17 cellular contexts compared by ENCODE assay signal in the genomic region with DNA sequence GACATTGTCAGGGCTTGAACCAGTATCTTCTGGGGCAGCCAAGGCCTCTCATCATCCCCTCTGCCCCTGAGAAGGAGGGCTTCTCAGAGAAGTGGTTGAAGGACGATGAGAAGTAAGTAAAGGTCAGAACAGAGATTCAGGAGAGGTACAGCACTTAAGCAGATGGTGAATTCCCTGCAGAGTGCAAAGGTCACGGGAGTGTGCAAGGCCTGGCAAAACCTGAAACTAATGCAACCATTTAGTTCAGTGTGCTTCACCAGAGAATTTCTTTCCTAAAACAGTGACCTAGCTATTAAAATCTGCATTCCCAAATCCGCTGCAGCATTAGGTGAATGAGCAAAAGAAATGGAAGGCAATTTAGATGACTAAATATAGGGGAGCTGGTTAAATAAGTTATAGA. TPM values are rescaled to one million over a fixed set of nuclear protein-coding genes. Genes with fewer than 3 reads are reported as not detected.
DNase-seq lines count a peak whose midpoint lies in the region; ATAC-seq and TF ChIP-seq lines count a peak whose summit lies in the region.
"Had no signal": no experiment of that assay in that cellular context is flagged by ENCODE, and none has a peak within 500 bp of the region (broad histone marks: within the 10 kb centered on the region; RNA-seq: fewer than 3 reads in every experiment).

No MANE protein-coding gene starts in this region.

- H3K27me3 Mint-ChIP-seq in activated T-cell treated with anti-CD3 and anti-CD28 coated beads, Interleukin-2, amount 50 U/mL, for 72 hours (ENCODE audit: low read depth) = no peaks in the 10 kb centered on the region
- no peaks in the 10 kb centered on the region for H3K27me3 Mint-ChIP-seq in activated T-helper 17 cell treated with anti-CD3 and anti-CD28 coated beads, Interleukin-2, amount 50 U/mL, for 72 hours
- no peaks in the 10 kb centered on the region for H3K27me3 Mint-ChIP-seq in stimulated activated naive CD8-positive, alpha-beta T cell treated with anti-CD3 and anti-CD28 coated beads, Interleukin-15, amount 100 ng/mL, for 72 hours

- H3K27me3 ChIP-seq in right lobe of liver = no peaks in the 10 kb centered on the region
- H3K27me3 ChIP-seq: SJSA1 had no signal

- no peak for DNase-seq in activated T-cell treated with anti-CD3 and anti-CD28 coated beads, Interleukin-2, amount 50 U/mL, for 72 hours
- DNase-seq in activated T-cell treated with anti-CD3 and anti-CD28 coated beads, Interleukin-2, amount 50 U/mL, for 1 hour = no peak
- DNase-seq in right lobe of liver (peak in 1 of 3 donors; percentile 42), iPS-NIHi7 (ENCODE audit: extremely low spot score) (no peak), NCI-H2029 (lab: John Stamatoyannopoulos, UW) (no peak), anterior cingulate cortex (lab: John Stamatoyannopoulos, UW) (no peak)
- DNase-seq in stimulated activated naive CD8-positive, alpha-beta T cell treated with anti-CD3 and anti-CD28 coated beads, Interleukin-15, amount 100 ng/mL, for 72 hours = no peak
- DNase-seq: hippocampal formation, NCI-H1105 treated with DMSO at 0.1 percent for 48 hours, NCI-H774, PC-3, substantia nigra had no signal

- H3K36me3 ChIP-seq in right lobe of liver = no peaks in the 10 kb centered on the region
- H3K36me3 ChIP-seq: SJSA1 had no signal

- peaks cover 89% of the 10 kb centered on the region for H3K4me1 Mint-ChIP-seq in activated T-cell treated with anti-CD3 and anti-CD28 coated beads, Interleukin-2, amount 50 U/mL, for 72 hours (ENCODE audit: low read depth)
- peaks cover 57% of the 10 kb centered on the region for H3K4me1 Mint-ChIP-seq in activated T-helper 17 cell treated with anti-CD3 and anti-CD28 coated beads, Interleukin-2, amount 50 U/mL, for 72 hours
- H3K4me1 Mint-ChIP-seq in stimulated activated naive CD8-positive, alpha-beta T cell treated with anti-CD3 and anti-CD28 coated beads, Interleukin-15, amount 100 ng/mL, for 72 hours = peaks cover 91% of the 10 kb centered on the region
- H3K4me1 Mint-ChIP-seq: mesothelial cell of epicardium had no signal

- ATAC-seq in activated T-cell treated with anti-CD3 and anti-CD28 coated beads, Interleukin-2, amount 50 U/mL, for 72 hours (replicated peaks in 1 of 2) = no peak
- ATAC-seq in activated T-helper 17 cell treated with anti-CD3 and anti-CD28 coated beads, Interleukin-2, amount 50 U/mL, for 72 hours (replicated peaks) = no peak
- peak in 3 of 4 donors; percentile 12 to 54 (median 30) for ATAC-seq in right lobe of liver
- no peak for ATAC-seq in stimulated activated naive CD8-positive, alpha-beta T cell treated with anti-CD3 and anti-CD28 coated beads, Interleukin-15, amount 100 ng/mL, for 72 hours
- ATAC-seq: activated CD4-positive, CD25-positive, alpha-beta regulatory T cell treated with anti-CD3 and anti-CD28 coated beads, Interleukin-2, amount 50 U/mL, for 24 hours; PC-3; sciatic nerve had no signal

- no peak overlapping the region for H3K4me3 ChIP-seq in right lobe of liver
- H3K4me3 ChIP-seq: SJSA1 had no signal

- H3K9me3 ChIP-seq in right lobe of liver = no peaks in the 10 kb centered on the region
- H3K9me3 ChIP-seq: SJSA1 had no signal

- peak overlapping the region; percentile 81 to 83 for H3K4me3 Mint-ChIP-seq in activated T-cell treated with anti-CD3 and anti-CD28 coated beads, Interleukin-2, amount 50 U/mL, for 72 hours
- H3K4me3 Mint-ChIP-seq in activated T-helper 17 cell treated with anti-CD3 and anti-CD28 coated beads, Interleukin-2, amount 50 U/mL, for 72 hours = peak overlapping the region; percentile 41
- peak overlapping the region; percentile 61 to 81 for H3K4me3 Mint-ChIP-seq in stimulated activated naive CD8-positive, alpha-beta T cell treated with anti-CD3 and anti-CD28 coated beads, Interleukin-15, amount 100 ng/mL, for 72 hours
- H3K4me3 Mint-ChIP-seq: mesothelial cell of epicardium had no signal

- no peak for TF ChIP-seq CTCF in right lobe of liver (IDR thresholded peaks at IDR 0.05)

- peak overlapping the region; percentile 51 for H3K27ac Mint-ChIP-seq in activated T-cell treated with anti-CD3 and anti-CD28 coated beads, Interleukin-2, amount 50 U/mL, for 72 hours
- peak overlapping the region; percentile 25 for H3K27ac Mint-ChIP-seq in activated T-helper 17 cell treated with anti-CD3 and anti-CD28 coated beads, Interleukin-2, amount 50 U/mL, for 72 hours
- peak overlapping the region in 1 of 2 donors; percentile 69 for H3K27ac Mint-ChIP-seq in stimulated activated naive CD8-positive, alpha-beta T cell treated with anti-CD3 and anti-CD28 coated beads, Interleukin-15, amount 100 ng/mL, for 72 hours
- H3K27ac Mint-ChIP-seq: mesothelial cell of epicardium had no signal

- H3K36me3 Mint-ChIP-seq in activated T-cell treated with anti-CD3 and anti-CD28 coated beads, Interleukin-2, amount 50 U/mL, for 72 hours (ENCODE audit: insufficient read depth in 2 of 2) = peaks cover 2 to 7% of the 10 kb centered on the region in 2 donors
- no peaks in the 10 kb centered on the region for H3K36me3 Mint-ChIP-seq in activated T-helper 17 cell treated with anti-CD3 and anti-CD28 coated beads, Interleukin-2, amount 50 U/mL, for 72 hours (ENCODE audit: low read depth)
- H3K36me3 Mint-ChIP-seq: mesothelial cell of epicardium had no signal

- no peak overlapping the region for H3K27ac ChIP-seq in right lobe of liver
- H3K27ac ChIP-seq: SJSA1 had no signal

- 45% methylated on average over 3 of the region's 3 CpGs for WGBS in right lobe of liver (ENCODE audit: insufficient coverage, low coverage, low lambda C conversion rate, missing lambda C conversion rate)

- H3K9me3 Mint-ChIP-seq in activated T-cell treated with anti-CD3 and anti-CD28 coated beads, Interleukin-2, amount 50 U/mL, for 72 hours = no peaks in the 10 kb centered on the region
- no peaks in the 10 kb centered on the region for H3K9me3 Mint-ChIP-seq in activated T-helper 17 cell treated with anti-CD3 and anti-CD28 coated beads, Interleukin-2, amount 50 U/mL, for 72 hours
- H3K9me3 Mint-ChIP-seq in stimulated activated naive CD8-positive, alpha-beta T cell treated with anti-CD3 and anti-CD28 coated beads, Interleukin-15, amount 100 ng/mL, for 72 hours = peaks cover 0 to 5% of the 10 kb centered on the region in 2 donors
- H3K9me3 Mint-ChIP-seq: mesothelial cell of epicardium had no signal

- no peak for TF ChIP-seq POLR2A in right lobe of liver (IDR thresholded peaks at IDR 0.05)

- H3K4me1 ChIP-seq in right lobe of liver = no peaks in the 10 kb centered on the region
- H3K4me1 ChIP-seq: SJSA1 had no signal

- intact Hi-C loops in right lobe of liver (cut with DNase I) = no loop called here

RNA-seq across cellular contexts. Expression of a gene that starts 58.4 kb away (rescaled TPM):
- total RNA-seq in activated T-cell treated with anti-CD3 and anti-CD28 coated beads, Interleukin-2, amount 50 U/mL, for 72 hours = 10 to 100 TPM; 37.2 to 43.0 TPM
- 10 to 100 TPM; 16.6 to 32.4 TPM for total RNA-seq in activated T-helper 17 cell treated with anti-CD3 and anti-CD28 coated beads, Interleukin-2, amount 50 U/mL, for 72 hours
- total RNA-seq in right lobe of liver = 1 to 10 TPM in 1 of 6 experiments, under 1 TPM in 5; 0.29 to 1.2 (median 0.60) TPM

Comparison
In these comparisons a context has a peak if more than half of its experiments do, and no peak if none do; other contexts are left out.
1. ATAC-seq: peak in right lobe of liver (3 of 4); none in activated T-cell treated with anti-CD3 and anti-CD28 coated beads, Interleukin-2, amount 50 U/mL, for 72 hours (0 of 2), activated T-helper 17 cell treated with anti-CD3 and anti-CD28 coated beads, Interleukin-2, amount 50 U/mL, for 72 hours (single experiment) and stimulated activated naive CD8-positive, alpha-beta T cell treated with anti-CD3 and anti-CD28 coated beads, Interleukin-15, amount 100 ng/mL, for 72 hours (single experiment).
2. RNA of a gene that starts 58.4 kb away (total RNA-seq): 37.2 to 43.0 TPM in activated T-cell treated with anti-CD3 and anti-CD28 coated beads, Interleukin-2, amount 50 U/mL, for 72 hours and 16.6 to 32.4 TPM in activated T-helper 17 cell treated with anti-CD3 and anti-CD28 coated beads, Interleukin-2, amount 50 U/mL, for 72 hours; 0.29 to 1.2 TPM in right lobe of liver; every median in the first group is over 4 times any median in the second.
3. Peak in every context shown above with its lines, with median percentiles within 50 percentile points of each other: H3K4me3 Mint-ChIP-seq.